15 cellular contexts compared by ENCODE assay signal in genomic region chr18:9827211-9827855, GRCh38. TPM values are rescaled to one million over a fixed set of nuclear protein-coding genes. Genes with fewer than 3 reads are reported as not detected.
DNase-seq lines count a peak whose midpoint lies in the region; ATAC-seq and TF ChIP-seq lines count a peak whose summit lies in the region.
"Had no signal": no experiment of that assay in that cellular context is flagged by ENCODE, and none has a peak within 500 bp of the region (broad histone marks: within the 10 kb centered on the region; RNA-seq: fewer than 3 reads in every experiment).

No MANE protein-coding gene starts in this region.

- H3K9me3 ChIP-seq in BLaER1 treated with 17β-estradiol and CSF1 and Interleukin-3, amounts not matched to agents 10 nM and 100 nM (replicated peaks in 1 of 11) = peaks cover 0 to 2% (median 0%) of the 10 kb centered on the region in 11 experiments; a peak in 2 of 22 replicates
- H3K9me3 ChIP-seq in prostate gland = no peaks in the 10 kb centered on the region

- H3K9ac ChIP-seq in BLaER1 treated with 17β-estradiol and CSF1 and Interleukin-3, amounts not matched to agents 10 nM and 100 nM = peak overlapping the region in 7 of 11 experiments; percentile 46 to 74 (median 67); a peak in 13 of 22 replicates

- 85% methylated on average over 7 of the region's 7 CpGs for WGBS in prostate gland

- peaks cover 0 to 20% (median 0%) of the 10 kb centered on the region in 11 experiments; a peak in 5 of 22 replicates for H3K36me3 ChIP-seq in BLaER1 treated with 17β-estradiol and CSF1 and Interleukin-3, amounts not matched to agents 10 nM and 100 nM
- no peaks in the 10 kb centered on the region for H3K36me3 ChIP-seq in prostate gland

- DNase-seq in NOMO-1 treated with DMSO at 0.1 percent for 48 hours (lab: John Stamatoyannopoulos, UW; ENCODE audit: unreplicated experiment) (peak; percentile 37), dorsolateral prefrontal cortex (no peak), prostate gland (ENCODE audit: low spot score) (peak; percentile 2), SKM-1 (lab: John Stamatoyannopoulos, UW; ENCODE audit: unreplicated experiment) (no peak), middle frontal gyrus (ENCODE audit: extremely low spot score, low spot score) (no peak), NCI-H2171 (lab: John Stamatoyannopoulos, UW) (no peak)
- DNase-seq: activated CD8-positive, alpha-beta memory T cell treated with anti-CD3 and anti-CD28 coated beads for 24 hours; NCI-H2081; occipital lobe; T-helper 9 cell had no signal

- H3K4me1 ChIP-seq in BLaER1 treated with 17β-estradiol and CSF1 and Interleukin-3, amounts not matched to agents 10 nM and 100 nM = peaks cover 0 to 98% (median 58%) of the 10 kb centered on the region in 10 experiments; a peak in 18 of 20 replicates
- no peaks in the 10 kb centered on the region for H3K4me1 ChIP-seq in prostate gland (replicated peaks)

- intact Hi-C loops in dorsolateral prefrontal cortex (cut with DNase I) (no loop called here), prostate gland (cut with DNase I) (no loop called here)

- no peak for TF ChIP-seq POLR2A in prostate gland (IDR thresholded peaks at IDR 0.05)

- TF ChIP-seq CTCF in dorsolateral prefrontal cortex (IDR thresholded peaks at IDR 0.05 in 54 of 56, conservative IDR thresholded peaks at IDR 0.05 in 2 of 56; ENCODE audit: low read depth in 1 of 56, partially characterized antibody in 56 of 56) = no peak
- no peak for TF ChIP-seq CTCF in prostate gland (IDR thresholded peaks at IDR 0.05)

- peak overlapping the region in 10 of 11 experiments; percentile 61 to 90 (median 82); a peak in 18 of 22 replicates for H3K4me2 ChIP-seq in BLaER1 treated with 17β-estradiol and CSF1 and Interleukin-3, amounts not matched to agents 10 nM and 100 nM

- no peak for ATAC-seq in HG03045 (IDR thresholded peaks at IDR 0.05; ENCODE audit: unreplicated experiment)

- peak overlapping the region; percentile 34 to 94 (median 77); a peak in 20 of 22 replicates for H3K27ac ChIP-seq in BLaER1 treated with 17β-estradiol and CSF1 and Interleukin-3, amounts not matched to agents 10 nM and 100 nM
- H3K27ac ChIP-seq in dorsolateral prefrontal cortex = peak overlapping the region in 35 of 59 donors; percentile 2 to 76 (median 55)
- H3K27ac ChIP-seq in prostate gland = no peak overlapping the region

- no peaks in the 10 kb centered on the region for H3K27me3 ChIP-seq in BLaER1 treated with 17β-estradiol and CSF1 and Interleukin-3, amounts not matched to agents 10 nM and 100 nM
- H3K27me3 ChIP-seq in dorsolateral prefrontal cortex (no peaks in the 10 kb centered on the region), prostate gland (replicated peaks; ENCODE audit: insufficient read depth) (no peaks in the 10 kb centered on the region)

- peak overlapping the region in 1 of 10 experiments; percentile 39; a peak in 2 of 20 replicates for H3K4me3 ChIP-seq in BLaER1 treated with 17β-estradiol and CSF1 and Interleukin-3, amounts not matched to agents 10 nM and 100 nM
- H3K4me3 ChIP-seq in dorsolateral prefrontal cortex (no peak overlapping the region), prostate gland (no peak overlapping the region)

- H4K20me1 ChIP-seq in BLaER1 treated with 17β-estradiol and CSF1 and Interleukin-3, amounts not matched to agents 10 nM and 100 nM = no peaks in the 10 kb centered on the region

RNA-seq across cellular contexts. Expression of gene TXNDC2, which starts 58.4 kb away (rescaled TPM):
- total RNA-seq in dorsolateral prefrontal cortex = 1 to 10 TPM in 7 of 120 experiments, under 1 TPM in 71, not detected in 42; 0.12 to 2.2 (median 0.46) TPM
- total RNA-seq in prostate gland = 1 to 10 TPM in 1 of 2 donors, not detected in 1; 3.6 TPM
- total RNA-seq: activated naive CD4-positive, alpha-beta T cell treated with anti-CD3 and anti-CD28 coated beads for 36 hours; cerebellum; kidney epithelial cell; occipital lobe had no signal

Comparison
In these comparisons a context has a peak if more than half of its experiments do, and no peak if none do; other contexts are left out.
1. H3K27ac ChIP-seq: peak in BLaER1 treated with 17β-estradiol and CSF1 and Interleukin-3, amounts not matched to agents 10 nM and 100 nM (11 of 11) and dorsolateral prefrontal cortex (35 of 59); none in prostate gland (0 of 2).
2. DNase-seq: peak in NOMO-1 treated with DMSO at 0.1 percent for 48 hours (single experiment) and prostate gland (single experiment); none in dorsolateral prefrontal cortex (0 of 10), SKM-1 (single experiment), middle frontal gyrus (single experiment) and NCI-H2171 (single experiment).